Comparison of ENCODE assay signal across 34 cellular contexts in genomic region chr18:52715961-52716360, GRCh38.
"Had no signal": no experiment of that assay in that cellular context is flagged by ENCODE, and none has a peak within 500 bp of the region (broad histone marks: within the 10 kb centered on the region; RNA-seq: fewer than 3 reads in every experiment).

No MANE protein-coding gene starts in this region.

- H3K27ac ChIP-seq: brain microvascular endothelial cell, PC-9, RWPE1, VCaP had no signal

- H3K27me3 ChIP-seq: brain microvascular endothelial cell had no signal

- ATAC-seq: activated T-cell treated with anti-CD3 and anti-CD28 coated beads, Interleukin-2, amount 50 U/mL, for 4 hours; K562; Right ventricle myocardium inferior had no signal

- H3K27me3 Mint-ChIP-seq: activated B cell treated with CpG ODN at 0.5 μM for 24 hours; activated CD4-positive, alpha-beta memory T cell treated with anti-CD3 and anti-CD28 coated beads for 36 hours; activated naive CD8-positive, alpha-beta T cell treated with anti-CD3 and anti-CD28 coated beads for 36 hours had no signal

- H3K4me3 Mint-ChIP-seq: activated B cell treated with CpG ODN at 0.5 μM for 24 hours; activated CD4-positive, alpha-beta memory T cell treated with anti-CD3 and anti-CD28 coated beads for 36 hours; activated naive CD8-positive, alpha-beta T cell treated with anti-CD3 and anti-CD28 coated beads for 36 hours; activated T-cell treated with anti-CD3 and anti-CD28 coated beads, Interleukin-2, amount 50 U/mL, for 4 hours; activated T-helper 1 cell treated with anti-CD3 and anti-CD28 coated beads, Interleukin-12 subunit alpha, Interleukin-12 subunit beta, Interleukin-2, Interleukin-4 antibody, amounts not matched to agents 30 ng/mL and 10 ng/mL and 1 ng/mL, durations not matched to agents 14 hours and 24 hours and 36 hours had no signal

- H3K27ac Mint-ChIP-seq: activated B cell treated with CpG ODN at 0.5 μM for 24 hours; activated CD4-positive, alpha-beta memory T cell treated with anti-CD3 and anti-CD28 coated beads for 36 hours; activated naive CD8-positive, alpha-beta T cell treated with anti-CD3 and anti-CD28 coated beads for 36 hours; activated T-helper 1 cell treated with anti-CD3 and anti-CD28 coated beads, Interleukin-12 subunit alpha, Interleukin-12 subunit beta, Interleukin-2, Interleukin-4 antibody, amounts not matched to agents 30 ng/mL and 10 ng/mL and 1 ng/mL, durations not matched to agents 14 hours and 24 hours and 36 hours had no signal

- H3K4me1 Mint-ChIP-seq: activated B cell treated with CpG ODN at 0.5 μM for 24 hours; activated naive CD8-positive, alpha-beta T cell treated with anti-CD3 and anti-CD28 coated beads for 36 hours had no signal

- DNase-seq: activated B cell treated with CpG ODN at 0.5 μM for 24 hours; activated CD4-positive, alpha-beta memory T cell treated with anti-CD3 and anti-CD28 coated beads for 36 hours; activated CD4-positive, alpha-beta T cell treated with anti-CD3 and anti-CD28 coated beads for 4 hours; activated CD4-positive, alpha-beta T cell treated with anti-CD3 and anti-CD28 coated beads, Interleukin-2, amount 50 U/mL, for 1 hour; activated CD4-positive, CD25-positive, alpha-beta regulatory T cell treated with anti-CD3 and anti-CD28 coated beads, Interleukin-2, amount 50 U/mL, for 72 hours; activated CD8-positive, alpha-beta memory T cell treated with anti-CD3 and anti-CD28 coated beads, Interleukin-2, amount 50 U/mL, for 4 hours; activated gamma-delta T cell treated with Interleukin-2 at 50 U/mL for 16 hours; activated naive CD4-positive, alpha-beta T cell treated with anti-CD3 and anti-CD28 coated beads, Interleukin-2, amount 50 U/mL, for 16 hours; activated naive CD8-positive, alpha-beta T cell treated with anti-CD3 and anti-CD28 coated beads for 36 hours; activated T-cell treated with anti-CD3 and anti-CD28 coated beads for 4 hours; activated T-cell treated with anti-CD3 and anti-CD28 coated beads, Interleukin-2, amount 50 U/mL, for 4 hours; amniotic stem cell; aorta; brain microvascular endothelial cell; central memory CD4-positive, alpha-beta T cell; Karpas-422; NCI-H1105; NCI-H1417 treated with DMSO at 0.1 percent for 48 hours; NCI-H187 treated with DMSO at 0.1 percent for 48 hours; NCI-H2081; NCI-H345; NCI-H524 treated with DMSO at 0.1 percent for 48 hours; NK-92 treated with Interleukin-12 subunit alpha and Interleukin-12 subunit beta, amount 100 ng/mL, for 24 hours; PC-9; SIG-M5; SW 1271; T-helper 1 cell; T-helper 2 cell; T-helper 9 cell had no signal

- H3K4me2 ChIP-seq: PC-9 had no signal

- H2AFZ ChIP-seq: PC-9 had no signal

- H3K36me3 ChIP-seq: brain microvascular endothelial cell had no signal

- H3K9me3 Mint-ChIP-seq: activated B cell treated with CpG ODN at 0.5 μM for 24 hours; activated CD4-positive, alpha-beta memory T cell treated with anti-CD3 and anti-CD28 coated beads for 36 hours; activated naive CD8-positive, alpha-beta T cell treated with anti-CD3 and anti-CD28 coated beads for 36 hours had no signal

- H3K4me3 ChIP-seq: K562, PC-9 had no signal

- H3K36me3 Mint-ChIP-seq: activated CD4-positive, alpha-beta memory T cell treated with anti-CD3 and anti-CD28 coated beads for 36 hours; activated naive CD8-positive, alpha-beta T cell treated with anti-CD3 and anti-CD28 coated beads for 36 hours had no signal
